ENCODE assay signal across 1 cellular context in genomic region chrX:72125331-72126047, GRCh38.
TF ChIP-seq lines count a peak whose summit lies in the region.

No MANE protein-coding gene starts in this region.

TF ChIP-seq in IMR-90, 13 proteins besides CTCF, POLR2A, EP300 and RAD21 (continued from another document):
- TF ChIP-seq RFX5 (IDR thresholded peaks at IDR 0.05; ENCODE audit: low read depth, low read length): no peak
